20 cellular contexts compared by ENCODE assay signal in genomic region chr10:43737003-43737402, GRCh38.
DNase-seq lines count a peak whose midpoint lies in the region; ATAC-seq and TF ChIP-seq lines count a peak whose summit lies in the region.
"Had no signal": no experiment of that assay in that cellular context is flagged by ENCODE, and none has a peak within 500 bp of the region (broad histone marks: within the 10 kb centered on the region; RNA-seq: fewer than 3 reads in every experiment).

No MANE protein-coding gene starts in this region.

- TF ChIP-seq EP300 in SK-N-SH (IDR thresholded peaks at IDR 0.05; ENCODE audit: borderline replicate concordance in 1 of 2, low read depth in 1 of 2, low read length in 1 of 2) (no peak), esophagus muscularis mucosa (IDR thresholded peaks at IDR 0.05) (no peak)

- peaks cover 0 to 10% of the 10 kb centered on the region in 2 experiments; a peak in 2 of 4 replicates for H3K4me1 ChIP-seq in SK-N-SH (ENCODE audit: control insufficient read depth in 1 of 2, insufficient read depth in 2 of 2, low read depth in 1 of 2, low read length in 1 of 2)
- H3K4me1 ChIP-seq in Loucy (ENCODE audit: insufficient read depth, low read length, poor library complexity, severe bottlenecking), result peaks cover 32% of the 10 kb centered on the region
- no peaks in the 10 kb centered on the region for H3K4me1 ChIP-seq in esophagus muscularis mucosa
- H3K4me1 ChIP-seq in neuronal stem cell (ENCODE audit: control insufficient read depth in 2 of 2, insufficient read depth in 1 of 2, low read depth in 1 of 2, low read length in 2 of 2), result no peaks in the 10 kb centered on the region
- no peaks in the 10 kb centered on the region for H3K4me1 ChIP-seq in testis
- no peaks in the 10 kb centered on the region for H3K4me1 ChIP-seq in mammary epithelial cell (ENCODE audit: insufficient read depth, low read length)

- H3K27me3 ChIP-seq in SK-N-SH (ENCODE audit: insufficient read depth) (no peaks in the 10 kb centered on the region), Loucy (ENCODE audit: insufficient read depth, low read length, poor library complexity, severe bottlenecking) (no peaks in the 10 kb centered on the region), esophagus muscularis mucosa (no peaks in the 10 kb centered on the region), neuronal stem cell (ENCODE audit: control insufficient read depth in 3 of 3, insufficient read depth in 3 of 3, low read depth in 1 of 3, low read length in 3 of 3) (no peaks in the 10 kb centered on the region), testis (no peaks in the 10 kb centered on the region), mammary epithelial cell (ENCODE audit: insufficient read depth, low read length) (no peaks in the 10 kb centered on the region)
- H3K27me3 ChIP-seq: BLaER1 treated with 17β-estradiol and CSF1 and Interleukin-3, amounts not matched to agents 10 nM and 100 nM had no signal

- CTCF ChIA-PET in SK-N-SH (lab: Yijun Ruan, JAX), result interaction anchor here (0.7 to 1.1 kb wide), 2 partner anchors 46 to 83 kb away, joined by 3 read pairs; no protein-coding TSS in a partner anchor
- CTCF ChIA-PET in mammary epithelial cell (lab: Charles Lee; ENCODE audit: low non-redundant PET), result no interaction called here

- H3K9me2 ChIP-seq in SK-N-SH (no peaks in the 10 kb centered on the region), Loucy (replicated peaks; ENCODE audit: low read depth, low read length) (no peaks in the 10 kb centered on the region)

- no peak overlapping the region for H2BK120ac ChIP-seq in neuronal stem cell (ENCODE audit: low read depth, low read length)

- DNase-seq in SK-N-SH (peak; percentile 38), esophagus muscularis mucosa (ENCODE audit: extremely low spot score) (peak; percentile 80), neuronal stem cell (ENCODE audit: low spot score) (no peak), testis (no peak), inferior parietal cortex (ENCODE audit: extremely low spot score) (no peak), mammary epithelial cell (no peak)
- DNase-seq: CD4-positive, alpha-beta T cell; CD8-positive, alpha-beta memory T cell; DMS 273 treated with DMSO at 0.1 percent for 48 hours; DMS79; EL; GDM1; GM23248; H9 had no signal

- H3K4me3 ChIP-seq in SK-N-SH (ENCODE audit: low read depth in 2 of 2, low read length in 1 of 2), result no peak overlapping the region
- no peak overlapping the region for H3K4me3 ChIP-seq in Loucy (ENCODE audit: low read length, poor library complexity, severe bottlenecking)
- H3K4me3 ChIP-seq in esophagus muscularis mucosa, result no peak overlapping the region
- H3K4me3 ChIP-seq in neuronal stem cell (ENCODE audit: low read length in 2 of 2), result no peak overlapping the region
- no peak overlapping the region for H3K4me3 ChIP-seq in testis
- no peak overlapping the region for H3K4me3 ChIP-seq in mammary epithelial cell (replicated peaks in 1 of 3; ENCODE audit: insufficient read depth in 1 of 3, low read depth in 2 of 3, low read length in 3 of 3)
- H3K4me3 ChIP-seq: BLaER1 treated with 17β-estradiol and CSF1 and Interleukin-3, amounts not matched to agents 10 nM and 100 nM; GM12878; GM23248 had no signal

- H4K20me1 ChIP-seq in SK-N-SH (ENCODE audit: insufficient read depth) (no peaks in the 10 kb centered on the region), Loucy (ENCODE audit: insufficient read depth, low read length, poor library complexity, severe bottlenecking) (no peaks in the 10 kb centered on the region), mammary epithelial cell (ENCODE audit: insufficient read depth, low read length) (no peaks in the 10 kb centered on the region)
- H4K20me1 ChIP-seq: BLaER1 treated with 17β-estradiol and CSF1 and Interleukin-3, amounts not matched to agents 10 nM and 100 nM had no signal

- H4K91ac ChIP-seq in neuronal stem cell (ENCODE audit: low read depth, low read length, poor library complexity), result no peak overlapping the region

- H3F3A ChIP-seq in SK-N-SH (replicated peaks; ENCODE audit: insufficient read depth) (no peaks in the 10 kb centered on the region), Loucy (ENCODE audit: low read depth) (no peaks in the 10 kb centered on the region)

- H3K36me3 ChIP-seq in SK-N-SH (replicated peaks in 1 of 2; ENCODE audit: control insufficient read depth in 1 of 2, insufficient read depth in 2 of 2, low read length in 1 of 2) (no peaks in the 10 kb centered on the region), Loucy (ENCODE audit: insufficient read depth, low read length) (no peaks in the 10 kb centered on the region), esophagus muscularis mucosa (no peaks in the 10 kb centered on the region), neuronal stem cell (replicated peaks in 1 of 2; ENCODE audit: control insufficient read depth in 2 of 2, insufficient read depth in 2 of 2, low read length in 2 of 2) (no peaks in the 10 kb centered on the region), testis (ENCODE audit: low read depth, missing control alignments) (no peaks in the 10 kb centered on the region), mammary epithelial cell (ENCODE audit: insufficient read depth, low read length) (no peaks in the 10 kb centered on the region)
- H3K36me3 ChIP-seq: BLaER1 treated with 17β-estradiol and CSF1 and Interleukin-3, amounts not matched to agents 10 nM and 100 nM had no signal

- H3K4ac ChIP-seq in neuronal stem cell (ENCODE audit: low read length), result no peak overlapping the region

- POLR2A ChIA-PET in SK-N-SH (lab: Yijun Ruan, JAX), result no interaction called here

- no peak overlapping the region for H3K18ac ChIP-seq in neuronal stem cell (ENCODE audit: low read length)

- H2BK12ac ChIP-seq in neuronal stem cell (ENCODE audit: low read length), result no peak overlapping the region

- H3K14ac ChIP-seq in neuronal stem cell (ENCODE audit: low read length), result no peak overlapping the region

- no peak overlapping the region for H2BK5ac ChIP-seq in neuronal stem cell (ENCODE audit: low read length)

- in situ Hi-C loops in mammary epithelial cell (cut with MboI; ENCODE audit: low sequenced_read_pairs in 2 of 2), result no loop called here

- TF ChIP-seq POLR2A in esophagus muscularis mucosa (IDR thresholded peaks at IDR 0.05; ENCODE audit: low read depth), result no peak
- TF ChIP-seq POLR2A in testis (IDR thresholded peaks at IDR 0.05), result no peak

- H3K9me3 ChIP-seq in SK-N-SH, result no peaks in the 10 kb centered on the region
- H3K9me3 ChIP-seq in Loucy (ENCODE audit: insufficient read depth, low read depth, low read length), result no peaks in the 10 kb centered on the region
- no peaks in the 10 kb centered on the region for H3K9me3 ChIP-seq in esophagus muscularis mucosa
- no peaks in the 10 kb centered on the region for H3K9me3 ChIP-seq in neuronal stem cell (replicated peaks in 1 of 2; ENCODE audit: control insufficient read depth in 2 of 2, insufficient read depth in 1 of 2, low read depth in 1 of 2, low read length in 2 of 2)
- H3K9me3 ChIP-seq in testis, result no peaks in the 10 kb centered on the region
- H3K9me3 ChIP-seq in mammary epithelial cell (replicated peaks; ENCODE audit: insufficient read depth, low read length), result peaks cover 7% of the 10 kb centered on the region
- H3K9me3 ChIP-seq: BLaER1 treated with 17β-estradiol and CSF1 and Interleukin-3, amounts not matched to agents 10 nM and 100 nM had no signal

- dilution Hi-C loops in mammary epithelial cell (cut with HindIII; ENCODE audit: low sequenced_read_pairs), result no loop called here

- ATAC-seq in SK-N-SH treated with all-trans-retinoic acid at 6 μM for 48 hours, result no peak
- ATAC-seq: GM12878, HCT116 had no signal

- H3K23ac ChIP-seq in neuronal stem cell (ENCODE audit: low read depth, low read length, poor library complexity), result no peak overlapping the region

- TF ChIP-seq CTCF in SK-N-SH (IDR thresholded peaks at IDR 0.05), result no peak
- no peak for TF ChIP-seq CTCF in Loucy (conservative IDR thresholded peaks at IDR 0.05; ENCODE audit: low read length)
- TF ChIP-seq CTCF in esophagus muscularis mucosa (IDR thresholded peaks at IDR 0.05), result no peak
- no peak for TF ChIP-seq CTCF in testis (IDR thresholded peaks at IDR 0.05)
- no peak for TF ChIP-seq CTCF in mammary epithelial cell (conservative IDR thresholded peaks at IDR 0.05 in 1 of 2, IDR thresholded peaks at IDR 0.05 in 1 of 2; ENCODE audit: extremely low read depth in 1 of 2, insufficient read depth in 1 of 2, low read depth in 1 of 2, low read length in 2 of 2)

- no peak overlapping the region for H2AFZ ChIP-seq in SK-N-SH (ENCODE audit: low read depth)
- peak overlapping the region; percentile 35 for H2AFZ ChIP-seq in Loucy (ENCODE audit: low read length)
- H2AFZ ChIP-seq in neuronal stem cell (ENCODE audit: low read length), result no peak overlapping the region
- H2AFZ ChIP-seq in mammary epithelial cell (ENCODE audit: low read depth, low read length), result no peak overlapping the region
- H2AFZ ChIP-seq: GM23248 had no signal

- H3K4me2 ChIP-seq in SK-N-SH (no peak overlapping the region), Loucy (ENCODE audit: low read depth, low read length, poor library complexity, severe bottlenecking) (no peak overlapping the region), neuronal stem cell (ENCODE audit: insufficient read depth, low read length, poor library complexity, severe bottlenecking) (no peak overlapping the region), mammary epithelial cell (ENCODE audit: insufficient read depth, low read depth, low read length) (no peak overlapping the region)
- H3K4me2 ChIP-seq: BLaER1 treated with 17β-estradiol and CSF1 and Interleukin-3, amounts not matched to agents 10 nM and 100 nM had no signal

- peak; percentile 31; the same call in 1 of the 2 replicates for TF ChIP-seq RAD21 in SK-N-SH (IDR thresholded peaks at IDR 0.05; ENCODE audit: low read length)

- peak overlapping the region; percentile 52 for H4K8ac ChIP-seq in neuronal stem cell (ENCODE audit: low read depth, low read length)

- H3K27ac ChIP-seq in SK-N-SH (ENCODE audit: low read depth in 2 of 2, low read length in 1 of 2) (no peak overlapping the region; a peak in 1 of 4 replicates), esophagus muscularis mucosa (replicated peaks in 1 of 4) (no peak overlapping the region), neuronal stem cell (replicated peaks; ENCODE audit: low read length) (no peak overlapping the region), testis (no peak overlapping the region), mammary epithelial cell (ENCODE audit: insufficient read depth, low read depth, low read length) (no peak overlapping the region)
- H3K27ac ChIP-seq: 22Rv1; BLaER1 treated with 17β-estradiol and CSF1 and Interleukin-3, amounts not matched to agents 10 nM and 100 nM; GM23248 had no signal

- intact Hi-C loops in esophagus muscularis mucosa (cut with DNase I), result no loop called here
- intact Hi-C loops in testis (cut with DNase I; ENCODE audit: low total_unique reads), result no loop called here
- intact Hi-C loops in mammary epithelial cell (cut with micrococcal nuclease), result no loop called here

- no peak overlapping the region for H2BK15ac ChIP-seq in neuronal stem cell (ENCODE audit: low read length)

- no TSS peak for BruUV-seq in mammary epithelial cell (replicated peaks; lab: Mats Ljungman, UMichigan)

- H3K79me2 ChIP-seq in SK-N-SH (ENCODE audit: insufficient read depth) (no peaks in the 10 kb centered on the region), Loucy (ENCODE audit: insufficient read depth, low read length) (no peaks in the 10 kb centered on the region), mammary epithelial cell (ENCODE audit: insufficient read depth, low read length) (no peaks in the 10 kb centered on the region)

- no peaks in the 10 kb centered on the region for H3K79me1 ChIP-seq in neuronal stem cell (ENCODE audit: low read depth, low read length)

- H3K9ac ChIP-seq in SK-N-SH (no peak overlapping the region), Loucy (ENCODE audit: low read depth, low read length, poor library complexity, severe bottlenecking) (no peak overlapping the region), neuronal stem cell (ENCODE audit: low read depth, low read length, poor library complexity) (no peak overlapping the region), mammary epithelial cell (ENCODE audit: insufficient read depth, low read length) (no peak overlapping the region)
- H3K9ac ChIP-seq: BLaER1 treated with 17β-estradiol and CSF1 and Interleukin-3, amounts not matched to agents 10 nM and 100 nM; GM23248 had no signal

- WGBS in SK-N-SH (ENCODE audit: low lambda C conversion rate), result 23% methylated on average over 3 of the region's 3 CpGs
- 61% methylated on average over 3 of the region's 3 CpGs for WGBS in esophagus muscularis mucosa
- WGBS in neuronal stem cell (ENCODE audit: extremely low coverage in 2 of 2, insufficient read length in 2 of 2, insufficient replicate concordance in 1 of 2), 2 donors, result no CpG with 5 or more reads among the region's 3 CpGs
- WGBS in testis, 2 donors, result 51 to 74% methylated on average over 3 of the region's 3 CpGs
- WGBS in mammary epithelial cell (ENCODE audit: low coverage, missing lambda C conversion rate), result 29% methylated on average over 3 of the region's 3 CpGs

- H2AK5ac ChIP-seq in neuronal stem cell (ENCODE audit: low read depth, low read length), result no peak overlapping the region

Comparison
In these comparisons a context has a peak if more than half of its experiments do, and no peak if none do; other contexts are left out.
1. DNase-seq: peak in SK-N-SH (single experiment) and esophagus muscularis mucosa (single experiment); none in neuronal stem cell (single experiment), testis (single experiment), inferior parietal cortex (single experiment) and mammary epithelial cell (single experiment).